In the genomic region with DNA sequence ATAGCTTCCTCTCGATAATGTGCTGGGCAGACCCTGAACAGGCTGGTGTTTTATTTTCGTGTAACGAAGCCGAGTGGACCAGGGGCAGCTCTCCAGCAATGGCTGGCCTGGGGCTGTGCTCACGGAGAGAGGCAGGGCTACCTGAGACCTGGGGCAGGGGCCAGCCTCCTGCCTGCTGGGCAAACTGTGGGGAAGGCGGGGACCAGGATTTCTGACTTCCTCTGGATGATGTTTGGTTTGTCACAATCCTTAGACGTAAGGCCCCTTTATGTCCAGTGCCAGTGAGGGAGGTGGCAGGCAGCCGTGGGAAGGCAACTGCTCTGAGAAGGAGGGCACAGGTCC, we compare ENCODE assay signal across 1 cellular context.
TF ChIP-seq lines count a peak whose summit lies in the region.

No MANE protein-coding gene starts in this region.

TF ChIP-seq in IMR-90, 13 proteins besides CTCF, POLR2A, EP300 and RAD21:
- TF ChIP-seq, protein P1, sequence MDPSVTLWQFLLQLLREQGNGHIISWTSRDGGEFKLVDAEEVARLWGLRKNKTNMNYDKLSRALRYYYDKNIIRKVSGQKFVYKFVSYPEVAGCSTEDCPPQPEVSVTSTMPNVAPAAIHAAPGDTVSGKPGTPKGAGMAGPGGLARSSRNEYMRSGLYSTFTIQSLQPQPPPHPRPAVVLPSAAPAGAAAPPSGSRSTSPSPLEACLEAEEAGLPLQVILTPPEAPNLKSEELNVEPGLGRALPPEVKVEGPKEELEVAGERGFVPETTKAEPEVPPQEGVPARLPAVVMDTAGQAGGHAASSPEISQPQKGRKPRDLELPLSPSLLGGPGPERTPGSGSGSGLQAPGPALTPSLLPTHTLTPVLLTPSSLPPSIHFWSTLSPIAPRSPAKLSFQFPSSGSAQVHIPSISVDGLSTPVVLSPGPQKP (IDR thresholded peaks at IDR 0.05; ENCODE audit: borderline replicate concordance, low read depth, low read length) = no peak
- no peak for TF ChIP-seq MAFK (IDR thresholded peaks at IDR 0.05; ENCODE audit: low read depth, low read length)
